Comparison of ENCODE assay signal across 8 cellular contexts in the genomic region with DNA sequence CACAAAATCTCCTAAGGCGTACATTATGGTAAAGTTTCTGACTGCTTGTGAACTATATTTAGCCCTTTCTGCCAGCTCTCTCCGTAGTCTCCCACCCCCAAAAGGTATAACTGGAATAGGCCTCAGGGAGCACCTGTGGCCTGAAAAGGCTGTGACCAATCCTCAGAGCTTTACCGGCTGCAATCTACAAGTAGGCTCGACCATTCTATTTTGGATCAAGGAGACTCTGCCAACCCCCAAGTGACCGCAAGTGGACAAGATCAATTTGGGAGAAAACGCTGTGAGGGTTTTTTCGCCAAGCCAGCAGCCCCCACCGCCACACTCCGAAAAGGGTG. TPM values are rescaled to one million over a fixed set of nuclear protein-coding genes. Genes with fewer than 3 reads are reported as not detected.
DNase-seq lines count a peak whose midpoint lies in the region; ATAC-seq and TF ChIP-seq lines count a peak whose summit lies in the region.

No MANE protein-coding gene starts in this region.

- H3K4me1 ChIP-seq in Peyer's patch: peaks cover 0 to 54% (median 24%) of the 10 kb centered on the region in 4 donors
- peaks cover 0 to 16% of the 10 kb centered on the region in 2 donors for H3K4me1 ChIP-seq in esophagus (ENCODE audit: control insufficient read depth in 2 of 2, insufficient read depth in 2 of 2, low read length in 1 of 2)
- H3K4me1 ChIP-seq in osteoblast (ENCODE audit: insufficient read depth, low read length): peaks cover 25% of the 10 kb centered on the region

- WGBS in esophagus, 2 donors: 2% methylated on average over 9 of the region's 9 CpGs

- TF ChIP-seq CTCF in GM12864 (IDR thresholded peaks at IDR 0.05; ENCODE audit: low read depth, low read length, missing control alignments): no peak
- TF ChIP-seq CTCF in Peyer's patch (IDR thresholded peaks at IDR 0.05): no peak
- no peak for TF ChIP-seq CTCF in osteoblast (IDR thresholded peaks at IDR 0.05; ENCODE audit: extremely low read depth, low read depth, low read length)

- H3K36me3 ChIP-seq in Peyer's patch (no peaks in the 10 kb centered on the region), esophagus (ENCODE audit: control insufficient read depth in 2 of 2, insufficient read depth in 2 of 2, low read length in 1 of 2) (peaks cover 0 to 2% of the 10 kb centered on the region in 2 donors), osteoblast (ENCODE audit: insufficient read depth, low read length) (no peaks in the 10 kb centered on the region)

- H3K27me3 ChIP-seq in Peyer's patch: no peaks in the 10 kb centered on the region
- H3K27me3 ChIP-seq in esophagus (ENCODE audit: control insufficient read depth in 1 of 2, insufficient read depth in 2 of 2, low read length in 2 of 2): no peaks in the 10 kb centered on the region
- no peaks in the 10 kb centered on the region for H3K27me3 ChIP-seq in osteoblast (ENCODE audit: insufficient read depth, low read length)

- peak overlapping the region; percentile 87 for H2AFZ ChIP-seq in osteoblast (ENCODE audit: low read length)

- H3K4me3 ChIP-seq in GM12864 (ENCODE audit: low read depth, low read length) (peak overlapping the region; percentile 67), Peyer's patch (peak overlapping the region; percentile 90 to 99 (median 94)), esophagus (ENCODE audit: low read depth in 1 of 2, low read length in 2 of 2) (peak overlapping the region; percentile 89 to 97), osteoblast (ENCODE audit: insufficient read depth, low read length) (peak overlapping the region; percentile 92)

- H3K27ac ChIP-seq in Peyer's patch (peak overlapping the region; percentile 85 to 95 (median 92)), esophagus (ENCODE audit: low read depth in 2 of 2, low read length in 1 of 2) (peak overlapping the region; percentile 95 to 97), osteoblast (ENCODE audit: low read depth, low read length) (peak overlapping the region; percentile 73)

- H3K9me3 ChIP-seq in Peyer's patch (no peaks in the 10 kb centered on the region), esophagus (ENCODE audit: control insufficient read depth in 2 of 2, insufficient read depth in 1 of 2, low read depth in 1 of 2, low read length in 1 of 2) (no peaks in the 10 kb centered on the region), osteoblast (ENCODE audit: low read depth, low read length) (no peaks in the 10 kb centered on the region)

- peaks cover 50% of the 10 kb centered on the region for H3K79me2 ChIP-seq in osteoblast (ENCODE audit: insufficient read depth, low read length)

- peak overlapping the region; percentile 87 for H3K4me2 ChIP-seq in osteoblast (ENCODE audit: insufficient read depth, low read length)

- DNase-seq in GM12864 (ENCODE audit: low read depth) (no peak), Peyer's patch (no peak), osteoblast (ENCODE audit: insufficient read length, low spot score, missing footprints) (peak; percentile 68)
- no peak for DNase-seq in central memory CD4-positive, alpha-beta T cell

- peak in 1 of 2 donors; percentile 12 for TF ChIP-seq POLR2A in Peyer's patch (IDR thresholded peaks at IDR 0.05)

- H4K20me1 ChIP-seq in osteoblast (ENCODE audit: insufficient read depth, low read length): peaks cover 23% of the 10 kb centered on the region

- no peak for ATAC-seq in HG03280 (IDR thresholded peaks at IDR 0.05; ENCODE audit: unreplicated experiment)
- no peak for ATAC-seq in GM19397 (IDR thresholded peaks at IDR 0.05; ENCODE audit: unreplicated experiment)
- no peak for ATAC-seq in GM18520 (IDR thresholded peaks at IDR 0.05; ENCODE audit: unreplicated experiment)

RNA-seq across cellular contexts. Expression of a gene that starts 1.2 kb away (rescaled TPM):
- total RNA-seq in Peyer's patch: 10 to 100 TPM; 19.5 to 21.4 (median 20.1) TPM
- 1 to 10 TPM; 4.7 to 9.4 TPM for polyA plus RNA-seq in esophagus
- total RNA-seq in osteoblast: 7.6 and 8.5 TPM in 2 replicates

RNA-seq across cellular contexts. Expression of a gene that starts 32.0 kb away (rescaled TPM):
- 10 to 100 TPM in 2 of 4 donors, 1 to 10 TPM in 2; 9.1 to 53.6 (median 9.7) TPM for total RNA-seq in Peyer's patch
- 10 to 100 TPM in 1 of 2 donors, 1 to 10 TPM in 1; 9.2 to 14.7 TPM for polyA plus RNA-seq in esophagus
- total RNA-seq in osteoblast: 45.2 and 61.9 TPM in 2 replicates
